Comparison of ENCODE assay signal across 10 cellular contexts in the genomic region with DNA sequence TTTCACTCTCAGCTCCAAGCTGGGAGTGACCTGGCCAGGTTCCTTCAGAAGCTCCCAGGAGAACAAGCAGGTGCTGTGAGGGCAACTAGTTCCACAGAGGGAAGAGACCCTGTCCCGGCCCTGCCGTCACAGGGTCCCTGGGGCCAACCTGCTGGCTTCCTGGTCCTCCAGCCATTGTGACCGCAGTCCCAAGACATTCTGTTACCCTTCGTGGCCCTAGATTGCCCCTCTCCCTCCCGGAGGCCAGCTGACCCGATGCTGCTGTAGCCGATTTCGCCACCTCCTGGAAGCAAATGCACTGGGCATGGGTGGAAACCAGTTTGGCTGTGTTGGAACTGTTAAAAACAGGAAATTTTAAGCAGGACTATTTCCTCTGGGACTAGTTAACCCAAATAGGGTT. TPM values are rescaled to one million over a fixed set of nuclear protein-coding genes. Genes with fewer than 3 reads are reported as not detected.
DNase-seq lines count a peak whose midpoint lies in the region; ATAC-seq and TF ChIP-seq lines count a peak whose summit lies in the region.
"Had no signal": no experiment of that assay in that cellular context is flagged by ENCODE, and none has a peak within 500 bp of the region (broad histone marks: within the 10 kb centered on the region; RNA-seq: fewer than 3 reads in every experiment).

No MANE protein-coding gene starts in this region.

- no peak overlapping the region for H3K4me3 Mint-ChIP-seq in activated T-helper 2 cell treated with anti-CD3 and anti-CD28 coated beads, Interferon-gamma antibody, Interleukin-2, Interleukin-4, amounts not matched to agents 10 μg/mL and 5 μg/mL and 100 μg/mL, durations not matched to agents 14 hours and 24 hours and 36 hours (ENCODE audit: low read depth)

- H3K4me1 ChIP-seq in DND-41 (ENCODE audit: insufficient read depth, low read length) (peaks cover 53% of the 10 kb centered on the region), gastroesophageal sphincter (peaks cover 0 to 45% (median 0%) of the 10 kb centered on the region in 3 donors)

- DNase-seq in DND-41 (no peak), sciatic nerve (ENCODE audit: low spot score) (no peak), COLO829 (ENCODE audit: low spot score) (no peak), NCI-H345 treated with DMSO at 0.1 percent for 48 hours (lab: John Stamatoyannopoulos, UW; ENCODE audit: unreplicated experiment) (no peak)
- no peak for DNase-seq in activated T-helper 2 cell treated with anti-CD3 and anti-CD28 coated beads, Interferon-gamma antibody, Interleukin-2, Interleukin-4, amounts not matched to agents 10 μg/mL and 5 μg/mL and 100 μg/mL, durations not matched to agents 14 hours and 24 hours and 36 hours (ENCODE audit: low spot score)
- no peak for DNase-seq in activated effector memory CD4-positive, alpha-beta T cell treated with anti-CD3 and anti-CD28 coated beads, Interleukin-2, amount 50 U/mL, for 16 hours
- DNase-seq: effector CD4-positive, alpha-beta T cell; NCI-H2029 treated with DMSO at 0.1 percent for 48 hours had no signal

- H3K36me3 ChIP-seq in DND-41 (ENCODE audit: insufficient read depth, low read length), result no peaks in the 10 kb centered on the region
- peaks cover 0 to 61% of the 10 kb centered on the region in 2 donors for H3K36me3 ChIP-seq in gastroesophageal sphincter

- H3K79me2 ChIP-seq in DND-41 (ENCODE audit: insufficient read depth, low read length), result no peaks in the 10 kb centered on the region

- H3K9me3 Mint-ChIP-seq in activated T-helper 2 cell treated with anti-CD3 and anti-CD28 coated beads, Interferon-gamma antibody, Interleukin-2, Interleukin-4, amounts not matched to agents 10 μg/mL and 5 μg/mL and 100 μg/mL, durations not matched to agents 14 hours and 24 hours and 36 hours, result peaks cover 4% of the 10 kb centered on the region

- no peak overlapping the region for H2AFZ ChIP-seq in DND-41 (ENCODE audit: low read depth, low read length)

- H3K9me3 ChIP-seq in DND-41 (ENCODE audit: insufficient read depth, low read length, severe bottlenecking), result no peaks in the 10 kb centered on the region
- H3K9me3 ChIP-seq in gastroesophageal sphincter, result no peaks in the 10 kb centered on the region

- H3K27me3 ChIP-seq in DND-41 (ENCODE audit: insufficient read depth, low read length, poor library complexity) (no peaks in the 10 kb centered on the region), gastroesophageal sphincter (no peaks in the 10 kb centered on the region)

- intact Hi-C loops in activated T-helper 2 cell treated with anti-CD3 and anti-CD28 coated beads, Interferon-gamma antibody, Interleukin-2, Interleukin-4, amounts not matched to agents 10 μg/mL and 5 μg/mL and 100 μg/mL, durations not matched to agents 14 hours and 24 hours and 36 hours (cut with micrococcal nuclease), result no loop called here
- intact Hi-C loops in sciatic nerve (cut with DNase I), result no loop called here

- H3K4me1 Mint-ChIP-seq in activated T-helper 2 cell treated with anti-CD3 and anti-CD28 coated beads, Interferon-gamma antibody, Interleukin-2, Interleukin-4, amounts not matched to agents 10 μg/mL and 5 μg/mL and 100 μg/mL, durations not matched to agents 14 hours and 24 hours and 36 hours (ENCODE audit: low read depth), result peaks cover 76% of the 10 kb centered on the region

- peak overlapping the region; percentile 62 for H3K4me2 ChIP-seq in DND-41 (ENCODE audit: insufficient read depth, low read length)

- ATAC-seq in DND-41 (ENCODE audit: insufficient read depth, low read depth) (no peak), gastroesophageal sphincter (peak; percentile 40), sciatic nerve (peak; percentile 13), GM18502 (IDR thresholded peaks at IDR 0.05; ENCODE audit: poor library complexity, unreplicated experiment) (no peak)

- H3K36me3 Mint-ChIP-seq in activated T-helper 2 cell treated with anti-CD3 and anti-CD28 coated beads, Interferon-gamma antibody, Interleukin-2, Interleukin-4, amounts not matched to agents 10 μg/mL and 5 μg/mL and 100 μg/mL, durations not matched to agents 14 hours and 24 hours and 36 hours (ENCODE audit: low read depth), result peaks cover 59% of the 10 kb centered on the region

- 40% methylated on average over 1 of the region's 8 CpGs; no CpG with 5 or more reads in 1 of the 2 donors for WGBS in gastroesophageal sphincter (ENCODE audit: low coverage in 1 of 2), 2 donors

- H3K4me3 ChIP-seq in DND-41 (ENCODE audit: low read depth in 1 of 2, low read length in 2 of 2) (peak overlapping the region in 1 of 2 experiments; percentile 55; a peak in 1 of 4 replicates), gastroesophageal sphincter (no peak overlapping the region)

- TF ChIP-seq EP300 in gastroesophageal sphincter (IDR thresholded peaks at IDR 0.05), result no peak

- peak overlapping the region; percentile 53; the same call in 1 of the 2 replicates for H3K9ac ChIP-seq in DND-41 (ENCODE audit: low read depth, low read length)

- H3K27me3 Mint-ChIP-seq in activated T-helper 2 cell treated with anti-CD3 and anti-CD28 coated beads, Interferon-gamma antibody, Interleukin-2, Interleukin-4, amounts not matched to agents 10 μg/mL and 5 μg/mL and 100 μg/mL, durations not matched to agents 14 hours and 24 hours and 36 hours (ENCODE audit: low read depth), result no peaks in the 10 kb centered on the region

- H4K20me1 ChIP-seq in DND-41 (ENCODE audit: insufficient read depth, low read length), result no peaks in the 10 kb centered on the region

- TF ChIP-seq POLR2A in gastroesophageal sphincter (IDR thresholded peaks at IDR 0.05), result no peak

- H3K27ac Mint-ChIP-seq in activated T-helper 2 cell treated with anti-CD3 and anti-CD28 coated beads, Interferon-gamma antibody, Interleukin-2, Interleukin-4, amounts not matched to agents 10 μg/mL and 5 μg/mL and 100 μg/mL, durations not matched to agents 14 hours and 24 hours and 36 hours, result peak overlapping the region; percentile 87

- TF ChIP-seq CTCF in DND-41 (IDR thresholded peaks at IDR 0.05; ENCODE audit: borderline replicate concordance, extremely low read depth, low read length, poor library complexity, severe bottlenecking) (no peak), gastroesophageal sphincter (IDR thresholded peaks at IDR 0.05) (peak in 1 of 4 experiments; percentile 25)

- H3K27ac ChIP-seq in DND-41 (ENCODE audit: low read length) (peak overlapping the region; percentile 95), gastroesophageal sphincter (peak overlapping the region in 3 of 4 donors; percentile 38 to 73 (median 63))

RNA-seq across cellular contexts. Expression of a gene that starts 55.4 kb away (rescaled TPM):
- 100.0 and 102 TPM in 2 replicates for total RNA-seq in activated T-helper 2 cell treated with anti-CD3 and anti-CD28 coated beads, Interferon-gamma antibody, Interleukin-2, Interleukin-4, amounts not matched to agents 10 μg/mL and 5 μg/mL and 100 μg/mL, durations not matched to agents 14 hours and 24 hours and 36 hours
- 100 to 1,000 TPM; 101 to 152 (median 131) TPM for total RNA-seq in gastroesophageal sphincter
- total RNA-seq in sciatic nerve, result 270 TPM

Comparison
In these comparisons a context has a peak if more than half of its experiments do, and no peak if none do; other contexts are left out.
1. ATAC-seq: peak in gastroesophageal sphincter (single experiment) and sciatic nerve (single experiment); none in DND-41 (single experiment) and GM18502 (single experiment).